Comparison of ENCODE assay signal across 17 cellular contexts in genomic region chr2:148567716-148568115, GRCh38.
A peak's percentile ranks its signal among the peaks of the same experiment; 100 is the strongest.
DNase-seq lines count a peak whose midpoint lies in the region; ATAC-seq and TF ChIP-seq lines count a peak whose summit lies in the region.
"Had no signal": no experiment of that assay in that cellular context is flagged by ENCODE, and none has a peak within 500 bp of the region (broad histone marks: within the 10 kb centered on the region; RNA-seq: fewer than 3 reads in every experiment).

No MANE protein-coding gene starts in this region.

- no peak for ATAC-seq in effector memory CD8-positive, alpha-beta T cell (replicated peaks)
- no peak for ATAC-seq in mucosa of descending colon

- intact Hi-C loops in vagina (cut with DNase I) (no loop called here), mucosa of descending colon (cut with DNase I, micrococcal nuclease) (no loop called here)

- H3K9me3 Mint-ChIP-seq in effector memory CD8-positive, alpha-beta T cell = no peaks in the 10 kb centered on the region
- H3K9me3 Mint-ChIP-seq in progenitor cell of endocrine pancreas (ENCODE audit: low read depth) = peaks cover 6% of the 10 kb centered on the region
- H3K9me3 Mint-ChIP-seq: CD14-positive monocyte; CD4-positive, alpha-beta memory T cell; H9 had no signal

- H3K27me3 ChIP-seq in vagina = no peaks in the 10 kb centered on the region
- H3K27me3 ChIP-seq: BLaER1 had no signal

- TF ChIP-seq CTCF in vagina (IDR thresholded peaks at IDR 0.05) (no peak), progenitor cell of endocrine pancreas (IDR thresholded peaks at IDR 0.05; ENCODE audit: unreplicated experiment) (no peak), mucosa of descending colon (IDR thresholded peaks at IDR 0.05) (no peak)

- no peak for TF ChIP-seq POLR2A in vagina (IDR thresholded peaks at IDR 0.05)

- H3K9me3 ChIP-seq in vagina (no peaks in the 10 kb centered on the region), mucosa of descending colon (no peaks in the 10 kb centered on the region)
- H3K9me3 ChIP-seq: BLaER1 had no signal

- H3K4me3 ChIP-seq in Jurkat, Clone E6-1 (ENCODE audit: low read length) = no peak overlapping the region
- H3K4me3 ChIP-seq in vagina = no peak overlapping the region
- H3K4me3 ChIP-seq in mucosa of descending colon = no peak overlapping the region
- H3K4me3 ChIP-seq: BLaER1 had no signal

- peak; percentile 49 for DNase-seq in Jurkat, Clone E6-1 (ENCODE audit: low read depth, low spot score)
- DNase-seq in MV-4-11 (lab: John Stamatoyannopoulos, UW) (peak; percentile 15), glomerular endothelial cell (ENCODE audit: extremely low read depth, low read depth, low spot score) (peak; percentile 14), vagina (ENCODE audit: extremely low spot score in 2 of 2) (no peak), NK-92 (lab: John Stamatoyannopoulos, UW; ENCODE audit: unreplicated experiment) (no peak), progenitor cell of endocrine pancreas (ENCODE audit: low spot score, unreplicated experiment) (no peak), mucosa of descending colon (no peak)
- DNase-seq in effector memory CD8-positive, alpha-beta T cell = no peak
- DNase-seq: 8988T; CD4-positive, alpha-beta memory T cell; DMS153; DMS79; GDM1; GOT3; H9 had no signal

- peaks cover 3% of the 10 kb centered on the region for H3K36me3 Mint-ChIP-seq in effector memory CD8-positive, alpha-beta T cell (ENCODE audit: insufficient read depth)
- no peaks in the 10 kb centered on the region for H3K36me3 Mint-ChIP-seq in progenitor cell of endocrine pancreas (ENCODE audit: insufficient read depth)
- H3K36me3 Mint-ChIP-seq: CD14-positive monocyte; CD4-positive, alpha-beta memory T cell had no signal

- H3K27me3 Mint-ChIP-seq in effector memory CD8-positive, alpha-beta T cell = no peaks in the 10 kb centered on the region
- H3K27me3 Mint-ChIP-seq in progenitor cell of endocrine pancreas = peaks cover 7% of the 10 kb centered on the region
- H3K27me3 Mint-ChIP-seq: CD4-positive, alpha-beta memory T cell had no signal

- H3K4me3 Mint-ChIP-seq in effector memory CD8-positive, alpha-beta T cell = no peak overlapping the region
- H3K4me3 Mint-ChIP-seq in progenitor cell of endocrine pancreas (ENCODE audit: low read depth) = no peak overlapping the region
- H3K4me3 Mint-ChIP-seq: CD14-positive monocyte, H9 had no signal

- H3K36me3 ChIP-seq in vagina = no peaks in the 10 kb centered on the region
- H3K36me3 ChIP-seq in mucosa of descending colon (ENCODE audit: low read depth) = no peaks in the 10 kb centered on the region
- H3K36me3 ChIP-seq: BLaER1 had no signal

- peaks cover 7 to 14% of the 10 kb centered on the region in 2 donors for H3K4me1 Mint-ChIP-seq in effector memory CD8-positive, alpha-beta T cell (ENCODE audit: low read depth in 2 of 2)
- no peaks in the 10 kb centered on the region for H3K4me1 Mint-ChIP-seq in progenitor cell of endocrine pancreas (ENCODE audit: low read depth)

- no peaks in the 10 kb centered on the region for H3K4me1 ChIP-seq in vagina
- no peaks in the 10 kb centered on the region for H3K4me1 ChIP-seq in mucosa of descending colon (ENCODE audit: low read depth)
- H3K4me1 ChIP-seq: BLaER1 had no signal

- no peak overlapping the region for H3K27ac ChIP-seq in vagina
- H3K27ac ChIP-seq: BLaER1 had no signal

- peak overlapping the region; percentile 30 to 81 for H3K27ac Mint-ChIP-seq in effector memory CD8-positive, alpha-beta T cell
- H3K27ac Mint-ChIP-seq in progenitor cell of endocrine pancreas = no peak overlapping the region
- H3K27ac Mint-ChIP-seq: CD14-positive monocyte, H9 had no signal

Comparison
In these comparisons a context has a peak if more than half of its experiments do, and no peak if none do; other contexts are left out.
1. DNase-seq: peak in Jurkat, Clone E6-1 (single experiment), MV-4-11 (single experiment) and glomerular endothelial cell (single experiment); none in effector memory CD8-positive, alpha-beta T cell (0 of 3), vagina (0 of 2), NK-92 (single experiment), progenitor cell of endocrine pancreas (single experiment) and mucosa of descending colon (0 of 3).